ENCODE assay signal across 19 cellular contexts in genomic region chr18:9429662-9429993, GRCh38.
DNase-seq lines count a peak whose midpoint lies in the region; ATAC-seq and TF ChIP-seq lines count a peak whose summit lies in the region.
"Had no signal": no experiment of that assay in that cellular context is flagged by ENCODE, and none has a peak within 500 bp of the region (broad histone marks: within the 10 kb centered on the region; RNA-seq: fewer than 3 reads in every experiment).

No MANE protein-coding gene starts in this region.

- no peak overlapping the region for H3K4me3 ChIP-seq in fibroblast of mammary gland (ENCODE audit: control insufficient read depth, low read depth, low read length)
- no peak overlapping the region for H3K4me3 ChIP-seq in skin epidermis
- H3K4me3 ChIP-seq: prostate gland, smooth muscle cell had no signal

- no peak for ATAC-seq in GM18861 (IDR thresholded peaks at IDR 0.05; ENCODE audit: unreplicated experiment)
- ATAC-seq: left lobe of liver had no signal

- DNase-seq in GM04503 (ENCODE audit: low read depth) (peak; percentile 69), astrocyte of the hippocampus (ENCODE audit: low read depth, low spot score) (peak; percentile 53), fibroblast of mammary gland (ENCODE audit: low read depth) (peak; percentile 59), NCI-H2107 (lab: John Stamatoyannopoulos, UW) (no peak), NCI-H526 (lab: John Stamatoyannopoulos, UW) (no peak)
- DNase-seq in activated effector memory CD4-positive, alpha-beta T cell treated with anti-CD3 and anti-CD28 coated beads, Interleukin-2, amount 50 U/mL, for 16 hours, result no peak
- DNase-seq: activated CD4-positive, alpha-beta T cell treated with anti-CD3 and anti-CD28 coated beads for 48 hours; AML-193; amniotic stem cell; COR-L47; effector CD8-positive, alpha-beta T cell; NCI-H1417 treated with DMSO at 0.1 percent for 48 hours; NCI-H2171; stimulated activated CD4-positive, alpha-beta T cell treated with anti-CD3 and anti-CD28 coated beads, Interleukin-4, amount 100 ng/mL, for 1 hour had no signal

- peak overlapping the region in 13 of 21 experiments; percentile 6 to 87 (median 55) for H3K27ac ChIP-seq in skin epidermis

- TF ChIP-seq CTCF in fibroblast of mammary gland (conservative IDR thresholded peaks at IDR 0.05; ENCODE audit: control insufficient read depth, insufficient read depth, low read depth, low read length), result no peak

Comparison
In these comparisons a context has a peak if more than half of its experiments do, and no peak if none do; other contexts are left out.
1. DNase-seq: peak in GM04503 (single experiment), astrocyte of the hippocampus (single experiment) and fibroblast of mammary gland (single experiment); none in NCI-H2107 (single experiment), activated effector memory CD4-positive, alpha-beta T cell treated with anti-CD3 and anti-CD28 coated beads, Interleukin-2, amount 50 U/mL, for 16 hours (single experiment) and NCI-H526 (0 of 2).